In the genomic region with DNA sequence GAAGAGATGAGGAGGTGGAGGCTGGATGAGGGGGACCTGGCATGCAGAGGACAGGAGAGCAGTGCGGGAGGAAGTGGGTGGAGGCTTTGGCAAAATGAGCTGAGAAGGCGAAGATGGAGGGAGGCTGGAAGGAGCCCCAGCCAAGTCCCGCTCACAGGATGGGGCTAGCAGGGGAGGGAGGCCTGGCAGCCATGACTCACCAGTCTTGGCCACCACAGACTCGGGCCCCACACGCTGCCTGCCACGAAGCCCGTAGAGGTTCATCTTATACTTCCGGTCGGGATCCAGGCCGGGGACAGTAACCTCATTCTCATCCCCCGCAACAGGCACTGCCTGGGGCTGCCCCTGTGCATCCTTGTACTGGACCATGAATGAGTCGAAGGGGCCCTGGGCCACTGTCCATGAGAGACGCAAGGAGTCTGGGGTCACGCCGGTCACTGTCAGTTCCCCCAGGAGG, we compare ENCODE assay signal across 10 cellular contexts. TPM values are rescaled to one million over a fixed set of nuclear protein-coding genes. Genes with fewer than 3 reads are reported as not detected.
DNase-seq lines count a peak whose midpoint lies in the region; ATAC-seq and TF ChIP-seq lines count a peak whose summit lies in the region.
"Had no signal": no experiment of that assay in that cellular context is flagged by ENCODE, and none has a peak within 500 bp of the region (broad histone marks: within the 10 kb centered on the region; RNA-seq: fewer than 3 reads in every experiment).

No MANE protein-coding gene starts in this region.

- H3K27ac Mint-ChIP-seq in activated T-helper 17 cell treated with anti-CD3 and anti-CD28 coated beads, Interleukin-2, amount 50 U/mL, for 72 hours: no peak overlapping the region
- H3K27ac Mint-ChIP-seq in CD8-positive, alpha-beta T cell: no peak overlapping the region
- H3K27ac Mint-ChIP-seq: activated B cell treated with CpG ODN at 0.5 μM for 24 hours had no signal

- H3K27me3 ChIP-seq in HL-60 (ENCODE audit: insufficient read depth, poor library complexity, severe bottlenecking) (peaks cover 15% of the 10 kb centered on the region), testis (no peaks in the 10 kb centered on the region)
- no peaks in the 10 kb centered on the region for H3K27me3 ChIP-seq in CD8-positive, alpha-beta T cell (ENCODE audit: insufficient read depth, low read length)

- H3K4me3 ChIP-seq in HL-60 (replicated peaks; ENCODE audit: insufficient read depth, low read length): no peak overlapping the region
- H3K4me3 ChIP-seq in testis: no peak overlapping the region
- H3K4me3 ChIP-seq in CD8-positive, alpha-beta T cell (ENCODE audit: low read depth, low read length): no peak overlapping the region

- TF ChIP-seq POLR2A in testis (IDR thresholded peaks at IDR 0.05): no peak

- no peaks in the 10 kb centered on the region for H3K9me3 ChIP-seq in testis
- H3K9me3 ChIP-seq in CD8-positive, alpha-beta T cell (ENCODE audit: low read length): no peaks in the 10 kb centered on the region

- H3K9me3 Mint-ChIP-seq in activated T-helper 17 cell treated with anti-CD3 and anti-CD28 coated beads, Interleukin-2, amount 50 U/mL, for 72 hours: no peaks in the 10 kb centered on the region
- H3K9me3 Mint-ChIP-seq in CD8-positive, alpha-beta T cell: no peaks in the 10 kb centered on the region
- H3K9me3 Mint-ChIP-seq: activated B cell treated with CpG ODN at 0.5 μM for 24 hours had no signal

- DNase-seq in HL-60 (ENCODE audit: low read depth in 1 of 2, low spot score in 1 of 2): peak; percentile 35 to 47
- peak; percentile 90 for DNase-seq in iris pigment epithelial cell (ENCODE audit: low read depth)
- peak; percentile 74 for DNase-seq in testis
- no peak for DNase-seq in kidney glomerular epithelial cell (lab: John Stamatoyannopoulos, UW)
- DNase-seq in CD8-positive, alpha-beta T cell: no peak
- no peak for DNase-seq in stimulated activated CD4-positive, alpha-beta T cell treated with anti-CD3 and anti-CD28 coated beads, Interleukin-1b, Interleukin-23, amount 100 ng/mL, for 48 hours
- DNase-seq: activated B cell treated with CpG ODN at 0.5 μM for 24 hours; effector memory CD4-positive, alpha-beta T cell had no signal

- no peak overlapping the region for H3K4me3 Mint-ChIP-seq in activated T-helper 17 cell treated with anti-CD3 and anti-CD28 coated beads, Interleukin-2, amount 50 U/mL, for 72 hours
- H3K4me3 Mint-ChIP-seq in CD8-positive, alpha-beta T cell: no peak overlapping the region
- H3K4me3 Mint-ChIP-seq: activated B cell treated with CpG ODN at 0.5 μM for 24 hours had no signal

- peaks cover 53% of the 10 kb centered on the region for H3K4me1 ChIP-seq in testis
- H3K4me1 ChIP-seq in CD8-positive, alpha-beta T cell (ENCODE audit: insufficient read depth, low read length): no peaks in the 10 kb centered on the region

- peaks cover 3% of the 10 kb centered on the region for H3K4me1 Mint-ChIP-seq in activated T-helper 17 cell treated with anti-CD3 and anti-CD28 coated beads, Interleukin-2, amount 50 U/mL, for 72 hours
- H3K4me1 Mint-ChIP-seq in CD8-positive, alpha-beta T cell (ENCODE audit: low read depth): no peaks in the 10 kb centered on the region

- H3K36me3 ChIP-seq in testis (ENCODE audit: low read depth, missing control alignments): no peaks in the 10 kb centered on the region
- H3K36me3 ChIP-seq in CD8-positive, alpha-beta T cell (ENCODE audit: insufficient read depth, low read length): no peaks in the 10 kb centered on the region

- H3K27me3 Mint-ChIP-seq in activated T-helper 17 cell treated with anti-CD3 and anti-CD28 coated beads, Interleukin-2, amount 50 U/mL, for 72 hours: peaks cover 34% of the 10 kb centered on the region
- H3K27me3 Mint-ChIP-seq in CD8-positive, alpha-beta T cell (ENCODE audit: low read depth): peaks cover 15% of the 10 kb centered on the region

- POLR2A ChIA-PET in CD8-positive, alpha-beta T cell (lab: Charles Lee): no interaction called here

- TF ChIP-seq CTCF in HL-60 (IDR thresholded peaks at IDR 0.05; ENCODE audit: insufficient read depth, low read length) (no peak), testis (IDR thresholded peaks at IDR 0.05) (no peak)
- no peak for TF ChIP-seq CTCF in CD8-positive, alpha-beta T cell (IDR thresholded peaks at IDR 0.05)

- H3K36me3 Mint-ChIP-seq in activated T-helper 17 cell treated with anti-CD3 and anti-CD28 coated beads, Interleukin-2, amount 50 U/mL, for 72 hours (ENCODE audit: low read depth): no peaks in the 10 kb centered on the region
- peaks cover 2% of the 10 kb centered on the region for H3K36me3 Mint-ChIP-seq in CD8-positive, alpha-beta T cell

- 45 to 46% methylated on average over 13 to 15 of the region's 15 CpGs for WGBS in testis, 2 donors

- intact Hi-C loops in testis (cut with DNase I; ENCODE audit: low total_unique reads): no loop called here
- intact Hi-C loops in CD8-positive, alpha-beta T cell (cut with DNase I, micrococcal nuclease): no loop called here

- CTCF ChIA-PET in CD8-positive, alpha-beta T cell (lab: Charles Lee): no interaction called here

- peak; percentile 28 for ATAC-seq in activated T-helper 17 cell treated with anti-CD3 and anti-CD28 coated beads, Interleukin-2, amount 50 U/mL, for 72 hours (replicated peaks)
- ATAC-seq in HG03442 (IDR thresholded peaks at IDR 0.05; ENCODE audit: unreplicated experiment): no peak
- ATAC-seq in CD8-positive, alpha-beta T cell: no peak

- H3K27ac ChIP-seq in HL-60 (replicated peaks) (no peak overlapping the region), testis (peak overlapping the region; percentile 63 to 80)
- no peak overlapping the region for H3K27ac ChIP-seq in CD8-positive, alpha-beta T cell (ENCODE audit: low read depth, low read length)

RNA-seq across cellular contexts. Expression of a gene that starts 27.9 kb away (rescaled TPM):
- 10 to 100 TPM in 1 of 2 donors, 1 to 10 TPM in 1; 7.2 to 26.8 TPM for total RNA-seq in activated T-helper 17 cell treated with anti-CD3 and anti-CD28 coated beads, Interleukin-2, amount 50 U/mL, for 72 hours
- total RNA-seq in testis: 10 to 100 TPM; 42.4 to 44.0 TPM
- 78.2 TPM for polyA plus RNA-seq in testis (ENCODE audit: insufficient read depth, low read depth, low replicate concordance)
- total RNA-seq in CD8-positive, alpha-beta T cell: 10 to 100 TPM in 1 of 2 experiments, 1 to 10 TPM in 1; 9.7 to 13.8 TPM

RNA-seq across cellular contexts. Expression of a gene that starts 43.0 kb away (rescaled TPM):
- total RNA-seq in activated T-helper 17 cell treated with anti-CD3 and anti-CD28 coated beads, Interleukin-2, amount 50 U/mL, for 72 hours: under 1 TPM; 0.16 to 0.91 TPM
- 1 to 10 TPM in 1 of 2 donors, under 1 TPM in 1; 0.81 to 1.7 TPM for total RNA-seq in testis
- polyA plus RNA-seq in testis (ENCODE audit: insufficient read depth, low read depth, low replicate concordance): 0.96 TPM
- under 1 TPM in 1 of 2 experiments, not detected in 1; 0.33 TPM for total RNA-seq in CD8-positive, alpha-beta T cell
- total RNA-seq: activated B cell treated with CpG ODN at 0.5 μM for 24 hours had no signal

RNA-seq across cellular contexts. Expression of a gene that starts 46.9 kb away (rescaled TPM):
- 10 to 100 TPM; 73.4 to 99.9 TPM for total RNA-seq in activated T-helper 17 cell treated with anti-CD3 and anti-CD28 coated beads, Interleukin-2, amount 50 U/mL, for 72 hours
- 100 to 1,000 TPM; 120 to 138 TPM for total RNA-seq in testis
- 76.3 TPM for polyA plus RNA-seq in testis (ENCODE audit: insufficient read depth, low read depth, low replicate concordance)
- 10 to 100 TPM; 69.3 to 72.5 TPM for total RNA-seq in CD8-positive, alpha-beta T cell

RNA-seq across cellular contexts. Expression of a gene that starts 48.9 kb away (rescaled TPM):
- 1 to 10 TPM; 7.4 to 9.3 TPM for total RNA-seq in activated T-helper 17 cell treated with anti-CD3 and anti-CD28 coated beads, Interleukin-2, amount 50 U/mL, for 72 hours
- total RNA-seq in testis: 1 to 10 TPM; 7.2 to 9.5 TPM
- polyA plus RNA-seq in testis (ENCODE audit: insufficient read depth, low read depth, low replicate concordance): 11.6 TPM
- under 1 TPM; 0.58 to 0.76 TPM for total RNA-seq in CD8-positive, alpha-beta T cell

Comparison
In these comparisons a context has a peak if more than half of its experiments do, and no peak if none do; other contexts are left out.
1. DNase-seq: peak in HL-60 (2 of 2), iris pigment epithelial cell (single experiment) and testis (single experiment); none in kidney glomerular epithelial cell (single experiment), CD8-positive, alpha-beta T cell (0 of 7) and stimulated activated CD4-positive, alpha-beta T cell treated with anti-CD3 and anti-CD28 coated beads, Interleukin-1b, Interleukin-23, amount 100 ng/mL, for 48 hours (single experiment).
2. H3K27ac ChIP-seq: peak in testis (2 of 2); none in HL-60 (single experiment) and CD8-positive, alpha-beta T cell (single experiment).